12 cellular contexts compared by ENCODE assay signal in the genomic region with DNA sequence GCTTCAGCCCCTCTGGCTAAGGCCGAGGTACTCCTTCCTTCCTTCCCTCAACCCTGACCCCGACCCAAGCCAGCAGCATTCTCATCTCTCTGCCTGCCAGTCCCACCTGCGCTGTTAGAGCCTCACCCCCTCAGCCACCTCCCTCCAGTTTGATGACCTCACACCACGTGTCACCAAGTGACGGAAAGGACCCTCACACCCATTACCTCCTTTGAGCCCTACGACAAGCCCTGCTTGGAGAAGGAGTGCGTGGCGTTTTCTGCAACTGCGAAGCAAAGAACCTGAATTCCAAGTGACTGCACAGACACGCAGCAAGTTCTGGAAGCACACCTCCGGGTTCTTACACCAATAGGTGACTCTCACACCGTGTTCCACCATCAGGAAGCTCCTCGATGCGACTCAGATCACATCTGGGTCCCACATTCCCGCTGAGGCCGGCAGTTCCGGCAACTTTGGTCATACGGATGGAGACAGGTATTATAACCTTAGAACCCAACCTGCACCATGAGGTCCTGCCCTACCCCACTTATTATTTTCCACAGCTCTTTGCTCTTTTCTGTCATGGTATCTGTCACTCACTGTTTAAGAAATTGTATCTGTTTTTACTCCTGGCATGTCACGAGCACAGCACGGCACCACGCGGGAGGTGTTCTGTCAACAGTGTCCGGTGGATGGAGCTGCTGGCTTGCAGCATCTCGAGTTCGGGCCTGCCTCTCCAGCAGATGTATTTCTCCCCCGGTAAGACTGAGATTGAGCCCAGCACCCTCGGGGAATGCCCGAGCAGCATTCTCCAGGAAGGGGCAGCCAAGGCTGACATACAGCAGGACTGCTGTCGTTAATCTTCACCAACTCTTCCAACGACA. TPM values are rescaled to one million over a fixed set of nuclear protein-coding genes. Genes with fewer than 3 reads are reported as not detected.
"Had no signal": no experiment of that assay in that cellular context is flagged by ENCODE, and none has a peak within 500 bp of the region (broad histone marks: within the 10 kb centered on the region; RNA-seq: fewer than 3 reads in every experiment).

No MANE protein-coding gene starts in this region.

- H3K36me3 Mint-ChIP-seq: naive B cell; stimulated activated memory B cell treated with anti-CD40 and anti-IgM and Interleukin-4, amounts not matched to agents 10 μg/mL and 1 μg/mL and 100 μg/mL, for 72 hours had no signal

- DNase-seq: cortex of kidney; effector CD8-positive, alpha-beta T cell; naive B cell had no signal

- H3K4me3 Mint-ChIP-seq: central memory CD8-positive, alpha-beta T cell; naive B cell; neural crest cell; stimulated activated memory B cell treated with anti-CD40 and anti-IgM and Interleukin-4, amounts not matched to agents 10 μg/mL and 1 μg/mL and 100 μg/mL, for 72 hours had no signal

- ATAC-seq: gastrocnemius medialis had no signal

- H3K9me3 Mint-ChIP-seq: central memory CD8-positive, alpha-beta T cell; naive B cell; neural crest cell had no signal

- H3K27ac Mint-ChIP-seq: naive B cell; progenitor cell of endocrine pancreas; stimulated activated memory B cell treated with anti-CD40 and anti-IgM and Interleukin-4, amounts not matched to agents 10 μg/mL and 1 μg/mL and 100 μg/mL, for 72 hours had no signal

- H3K4me1 Mint-ChIP-seq: naive B cell; neural crest cell; stimulated activated memory B cell treated with anti-CD40 and anti-IgM and Interleukin-4, amounts not matched to agents 10 μg/mL and 1 μg/mL and 100 μg/mL, for 72 hours had no signal

RNA-seq across cellular contexts. Expression of a gene that starts 5.0 kb away (rescaled TPM):
- total RNA-seq: fibroblast of villous mesenchyme had no signal

RNA-seq across cellular contexts. Expression of a gene that starts 43.7 kb away (rescaled TPM):
- total RNA-seq: esophagus muscularis mucosa, fibroblast of villous mesenchyme, stomach, transverse colon had no signal
